ENCODE assay signal across 28 cellular contexts in the genomic region with DNA sequence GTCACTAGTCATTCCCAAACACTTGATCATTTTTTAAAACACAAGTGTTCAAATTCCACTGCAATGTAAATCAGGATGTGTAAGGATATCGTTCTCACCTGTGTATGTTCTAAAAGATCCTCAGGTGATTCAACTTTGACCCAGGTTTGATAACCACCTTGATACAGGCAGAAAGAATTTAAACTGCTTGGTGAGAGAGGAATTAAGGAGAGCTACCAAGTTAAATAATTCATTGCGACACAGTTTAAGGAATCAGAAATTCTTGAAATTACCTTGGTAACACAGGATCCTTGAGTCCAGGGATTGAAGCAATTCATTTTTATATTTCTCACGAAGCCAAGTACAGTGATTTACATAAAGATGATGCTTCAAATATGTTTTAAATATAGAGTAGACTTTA.
"Had no signal": no experiment of that assay in that cellular context is flagged by ENCODE, and none has a peak within 500 bp of the region (broad histone marks: within the 10 kb centered on the region; RNA-seq: fewer than 3 reads in every experiment).

No MANE protein-coding gene starts in this region.

- FAIRE-seq: astrocyte, bronchial epithelial cell had no signal

- H3K27ac ChIP-seq: brain microvascular endothelial cell, coronary artery, dorsolateral prefrontal cortex, VCaP had no signal

- ATAC-seq: activated T-cell treated with anti-CD3 and anti-CD28 coated beads, Interleukin-2, amount 50 U/mL, for 72 hours; esophagus mucosa; T-helper 17 cell; WTC11 had no signal

- H3K27me3 ChIP-seq: brain microvascular endothelial cell, dorsolateral prefrontal cortex had no signal

- H3K36me3 ChIP-seq: brain microvascular endothelial cell had no signal

- H3K4me3 ChIP-seq: coronary artery, dorsolateral prefrontal cortex had no signal

- DNase-seq: activated CD4-positive, alpha-beta memory T cell treated with anti-CD3 and anti-CD28 coated beads, Interleukin-2, amount 10 ng/mL, durations not matched to agents 7 days and 5 days; activated CD4-positive, alpha-beta T cell treated with anti-CD3 and anti-CD28 coated beads for 1 hour; activated CD4-positive, alpha-beta T cell treated with anti-CD3 and anti-CD28 coated beads for 4 hours; activated CD4-positive, alpha-beta T cell treated with anti-CD3 and anti-CD28 coated beads, Interleukin-2, amount 10 ng/mL, durations not matched to agents 7 days and 5 days; activated CD4-positive, alpha-beta T cell treated with anti-CD3 and anti-CD28 coated beads, Interleukin-2, amount 50 U/mL, for 4 hours; activated CD8-positive, alpha-beta memory T cell treated with anti-CD3 and anti-CD28 coated beads, Interleukin-2, amount 50 U/mL, for 48 hours; activated gamma-delta T cell; activated naive CD4-positive, alpha-beta T cell treated with anti-CD3 and anti-CD28 coated beads, Interleukin-2, amount 50 U/mL, for 16 hours; activated naive CD4-positive, alpha-beta T cell treated with Interleukin-2 at 50 U/mL for 16 hours; activated T-cell treated with anti-CD3 and anti-CD28 coated beads for 4 hours; activated T-cell treated with anti-CD3 and anti-CD28 coated beads, Interleukin-2, amount 50 U/mL, for 24 hours; activated T-cell treated with anti-CD3 and anti-CD28 coated beads, Interleukin-2, amount 50 U/mL, for 72 hours; amniotic stem cell; anterior cingulate cortex; brain microvascular endothelial cell; dorsolateral prefrontal cortex; effector memory CD4-positive, alpha-beta T cell; endodermal cell; foreskin fibroblast; head of caudate nucleus; T-helper 17 cell; T1000 had no signal
